Comparison of ENCODE assay signal across 1 cellular context in the genomic region with DNA sequence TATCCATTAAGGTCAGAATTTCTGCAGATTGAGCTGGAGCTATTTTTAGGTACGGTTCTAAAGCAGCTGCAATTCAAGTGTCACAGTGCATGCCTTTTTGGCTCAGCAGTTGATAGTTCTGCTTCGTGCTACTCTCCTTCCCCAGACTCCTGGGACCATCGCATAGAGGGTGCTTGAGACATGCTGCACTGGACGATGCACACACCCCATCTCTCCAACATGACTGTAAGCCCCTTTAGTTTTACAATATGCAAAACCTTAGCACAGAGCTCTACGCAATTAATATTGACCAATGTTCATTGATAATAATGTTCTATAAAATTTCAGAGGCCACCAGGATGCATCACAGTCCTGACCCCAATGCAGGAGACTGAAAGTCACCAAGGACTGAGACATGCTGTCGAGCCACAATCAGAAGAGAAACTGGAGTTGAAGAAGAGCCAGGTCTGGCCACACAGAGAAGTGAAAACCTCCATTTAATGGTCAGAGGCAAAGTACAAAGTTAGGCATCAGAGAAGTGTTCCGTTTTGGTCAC.
TF ChIP-seq lines count a peak whose summit lies in the region.

No MANE protein-coding gene starts in this region.

TF ChIP-seq in GM12878, 131 proteins besides CTCF, POLR2A, EP300 and RAD21 (continued from another document):
- TF ChIP-seq RELB (IDR thresholded peaks at IDR 0.05; ENCODE audit: low read depth) (no peak), CREM (IDR thresholded peaks at IDR 0.05; ENCODE audit: low read depth) (no peak), BRCA1 (IDR thresholded peaks at IDR 0.05; ENCODE audit: low read depth, low read length) (no peak), BMI1 (IDR thresholded peaks at IDR 0.05; ENCODE audit: borderline replicate concordance) (no peak), BCL3 (IDR thresholded peaks at IDR 0.05; ENCODE audit: borderline replicate concordance, insufficient read depth, low read depth, low read length, poor library complexity, severe bottlenecking) (no peak), CEBPB (IDR thresholded peaks at IDR 0.05; ENCODE audit: borderline replicate concordance in 1 of 2, low read depth in 2 of 2, low read length in 2 of 2) (no peak; a peak in 1 of 4 replicates), FOXK2 (IDR thresholded peaks at IDR 0.05) (no peak), KDM1A (IDR thresholded peaks at IDR 0.05; ENCODE audit: borderline replicate concordance) (no peak), SMARCA5 (IDR thresholded peaks at IDR 0.05) (no peak), BACH1 (IDR thresholded peaks at IDR 0.05; ENCODE audit: borderline replicate concordance) (no peak), IKZF1 (conservative IDR thresholded peaks at IDR 0.05) (peak; percentile 10)
